Comparison of ENCODE assay signal across 1 cellular context in the genomic region with DNA sequence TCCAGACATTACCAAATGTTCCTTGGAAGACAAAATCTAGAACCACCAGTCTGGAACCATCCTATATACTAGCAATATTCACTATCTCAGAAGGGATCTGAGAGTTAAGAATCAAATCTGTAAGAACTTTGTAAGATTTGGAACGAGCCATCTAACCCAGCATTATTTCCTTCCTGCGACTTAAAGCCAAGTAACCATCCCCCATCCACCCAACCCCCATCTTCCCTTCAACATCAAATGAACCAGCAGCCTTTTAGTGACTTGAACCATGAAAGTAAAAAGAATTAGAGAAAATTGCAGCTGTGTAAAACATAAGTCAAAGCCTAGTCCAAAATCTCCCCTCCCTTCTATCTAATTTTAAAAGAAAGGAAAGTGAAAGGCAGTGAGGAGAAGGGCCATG.
TF ChIP-seq lines count a peak whose summit lies in the region.

No MANE protein-coding gene starts in this region.

TF ChIP-seq in IMR-90, 13 proteins besides CTCF, POLR2A, EP300 and RAD21:
- TF ChIP-seq, protein P1, sequence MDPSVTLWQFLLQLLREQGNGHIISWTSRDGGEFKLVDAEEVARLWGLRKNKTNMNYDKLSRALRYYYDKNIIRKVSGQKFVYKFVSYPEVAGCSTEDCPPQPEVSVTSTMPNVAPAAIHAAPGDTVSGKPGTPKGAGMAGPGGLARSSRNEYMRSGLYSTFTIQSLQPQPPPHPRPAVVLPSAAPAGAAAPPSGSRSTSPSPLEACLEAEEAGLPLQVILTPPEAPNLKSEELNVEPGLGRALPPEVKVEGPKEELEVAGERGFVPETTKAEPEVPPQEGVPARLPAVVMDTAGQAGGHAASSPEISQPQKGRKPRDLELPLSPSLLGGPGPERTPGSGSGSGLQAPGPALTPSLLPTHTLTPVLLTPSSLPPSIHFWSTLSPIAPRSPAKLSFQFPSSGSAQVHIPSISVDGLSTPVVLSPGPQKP (IDR thresholded peaks at IDR 0.05; ENCODE audit: borderline replicate concordance, low read depth, low read length): no peak
- TF ChIP-seq RCOR1 (IDR thresholded peaks at IDR 0.05; ENCODE audit: insufficient replicate concordance, low read length) (no peak), MAFK (IDR thresholded peaks at IDR 0.05; ENCODE audit: low read depth, low read length) (no peak), BHLHE40 (IDR thresholded peaks at IDR 0.05; ENCODE audit: low read depth, low read length) (no peak), MAZ (IDR thresholded peaks at IDR 0.05; ENCODE audit: borderline replicate concordance, low read depth, low read length) (no peak), SMC3 (IDR thresholded peaks at IDR 0.05; ENCODE audit: low read depth, low read length) (no peak), CHD1 (IDR thresholded peaks at IDR 0.05; ENCODE audit: low read depth, low read length) (no peak), NFE2L2 (IDR thresholded peaks at IDR 0.05; ENCODE audit: low read depth, low read length) (no peak), MXI1 (IDR thresholded peaks at IDR 0.05; ENCODE audit: borderline replicate concordance, low read depth, low read length) (no peak), RFX5 (IDR thresholded peaks at IDR 0.05; ENCODE audit: low read depth, low read length) (no peak), CEBPB (IDR thresholded peaks at IDR 0.05; ENCODE audit: low read depth, low read length) (no peak), FOS (IDR thresholded peaks at IDR 0.05; ENCODE audit: low read depth, low read length) (no peak)
- TF ChIP-seq, protein P2, sequence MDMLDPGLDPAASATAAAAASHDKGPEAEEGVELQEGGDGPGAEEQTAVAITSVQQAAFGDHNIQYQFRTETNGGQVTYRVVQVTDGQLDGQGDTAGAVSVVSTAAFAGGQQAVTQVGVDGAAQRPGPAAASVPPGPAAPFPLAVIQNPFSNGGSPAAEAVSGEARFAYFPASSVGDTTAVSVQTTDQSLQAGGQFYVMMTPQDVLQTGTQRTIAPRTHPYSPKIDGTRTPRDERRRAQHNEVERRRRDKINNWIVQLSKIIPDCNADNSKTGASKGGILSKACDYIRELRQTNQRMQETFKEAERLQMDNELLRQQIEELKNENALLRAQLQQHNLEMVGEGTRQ (IDR thresholded peaks at IDR 0.05; ENCODE audit: low read depth, low read length): no peak
